ENCODE assay signal across 8 cellular contexts in genomic region chr11:75526192-75526541, GRCh38. TPM values are rescaled to one million over a fixed set of nuclear protein-coding genes. Genes with fewer than 3 reads are reported as not detected.
DNase-seq lines count a peak whose midpoint lies in the region; ATAC-seq and TF ChIP-seq lines count a peak whose summit lies in the region.

No MANE protein-coding gene starts in this region.

- H3K27ac Mint-ChIP-seq in CD14-positive monocyte (peak overlapping the region in 4 of 7 donors; percentile 19 to 64 (median 44)), neural progenitor cell (no peak overlapping the region)
- H3K27ac Mint-ChIP-seq in effector memory CD8-positive, alpha-beta T cell: peak overlapping the region in 1 of 2 donors; percentile 15

- no peaks in the 10 kb centered on the region for H4K20me1 ChIP-seq in neural progenitor cell (ENCODE audit: low read depth)

- H3K27ac ChIP-seq in neural progenitor cell: no peak overlapping the region

- H3K4me2 ChIP-seq in neural progenitor cell: peak overlapping the region; percentile 97

- H3K4me3 ChIP-seq in NB4 (ENCODE audit: low read depth, low read length) (peak overlapping the region; percentile 66), neural progenitor cell (peak overlapping the region; percentile 94)

- H3K9me3 Mint-ChIP-seq in CD14-positive monocyte: peaks cover 0 to 5% (median 0%) of the 10 kb centered on the region in 7 donors
- no peaks in the 10 kb centered on the region for H3K9me3 Mint-ChIP-seq in effector memory CD8-positive, alpha-beta T cell
- no peaks in the 10 kb centered on the region for H3K9me3 Mint-ChIP-seq in neural progenitor cell

- peak overlapping the region; percentile 88 for H2AFZ ChIP-seq in neural progenitor cell (replicated peaks)

- H3K4me1 ChIP-seq in neural progenitor cell: peaks cover 18% of the 10 kb centered on the region

- TF ChIP-seq CTCF in CD14-positive monocyte (IDR thresholded peaks at IDR 0.05): no peak
- no peak for TF ChIP-seq CTCF in NB4 (IDR thresholded peaks at IDR 0.05; ENCODE audit: low read depth, low read length)
- no peak for TF ChIP-seq CTCF in neural progenitor cell (IDR thresholded peaks at IDR 0.05)

- no peaks in the 10 kb centered on the region for H3K9me3 ChIP-seq in neural progenitor cell (ENCODE audit: low read depth)

- H3K27me3 ChIP-seq in neural progenitor cell: peaks cover 25% of the 10 kb centered on the region

- intact Hi-C loops in CD14-positive monocyte (cut with micrococcal nuclease): no loop called here

- no peak for TF ChIP-seq POLR2A in NB4 (IDR thresholded peaks at IDR 0.05; ENCODE audit: extremely low read depth, insufficient read length)

- no peak for ATAC-seq in effector memory CD8-positive, alpha-beta T cell (replicated peaks)
- ATAC-seq in HG03520 (IDR thresholded peaks at IDR 0.05; ENCODE audit: unreplicated experiment): no peak

- DNase-seq in CD14-positive monocyte (ENCODE audit: low spot score) (no peak), NB4 (ENCODE audit: low read depth) (no peak), neural progenitor cell (ENCODE audit: low spot score) (no peak), ureter (ENCODE audit: low spot score) (no peak)
- no peak for DNase-seq in effector memory CD8-positive, alpha-beta T cell
- DNase-seq in effector CD4-positive, alpha-beta T cell: no peak
- no peak for DNase-seq in stimulated activated CD8-positive, alpha-beta memory T cell treated with anti-CD3 and anti-CD28 coated beads, Interleukin-4, amount 100 ng/mL, for 48 hours

- H3K4me3 Mint-ChIP-seq in CD14-positive monocyte (peak overlapping the region; percentile 82 to 83), neural progenitor cell (peak overlapping the region; percentile 94)
- H3K4me3 Mint-ChIP-seq in effector memory CD8-positive, alpha-beta T cell: peak overlapping the region; percentile 79 to 82

- peaks cover 4% of the 10 kb centered on the region for H3F3A ChIP-seq in neural progenitor cell (ENCODE audit: low read depth)

- H3K9ac ChIP-seq in neural progenitor cell: peak overlapping the region; percentile 1

- H3K36me3 ChIP-seq in neural progenitor cell: no peaks in the 10 kb centered on the region

- H3K4me1 Mint-ChIP-seq in CD14-positive monocyte (peaks cover 28% of the 10 kb centered on the region), neural progenitor cell (peaks cover 55% of the 10 kb centered on the region)
- H3K4me1 Mint-ChIP-seq in effector memory CD8-positive, alpha-beta T cell (ENCODE audit: low read depth in 2 of 2): peaks cover 31 to 38% of the 10 kb centered on the region in 2 donors

- H3K27me3 Mint-ChIP-seq in CD14-positive monocyte (ENCODE audit: low read depth in 3 of 3): peaks cover 17 to 36% (median 29%) of the 10 kb centered on the region in 3 donors
- H3K27me3 Mint-ChIP-seq in effector memory CD8-positive, alpha-beta T cell: no peaks in the 10 kb centered on the region
- peaks cover 29% of the 10 kb centered on the region for H3K27me3 Mint-ChIP-seq in neural progenitor cell (ENCODE audit: insufficient read depth, low read depth)

- peaks cover 0 to 3% of the 10 kb centered on the region in 2 donors for H3K36me3 Mint-ChIP-seq in CD14-positive monocyte
- H3K36me3 Mint-ChIP-seq in effector memory CD8-positive, alpha-beta T cell (ENCODE audit: insufficient read depth): no peaks in the 10 kb centered on the region
- H3K36me3 Mint-ChIP-seq in neural progenitor cell: no peaks in the 10 kb centered on the region

- peaks cover 30% of the 10 kb centered on the region for H3K79me2 ChIP-seq in neural progenitor cell (ENCODE audit: low read depth)

RNA-seq across cellular contexts. Expression of gene GDPD5, which starts 0.4 kb away (rescaled TPM):
- 1 to 10 TPM; 4.9 to 7.6 TPM for polyA plus RNA-seq in CD14-positive monocyte
- total RNA-seq in neural progenitor cell (ENCODE audit: low replicate concordance) (11.3 and 32.7 TPM in 2 replicates), ureter (14.9 TPM)

RNA-seq across cellular contexts. Expression of gene SERPINH1, which starts 35.9 kb away (rescaled TPM):
- 1 to 10 TPM; 1.6 to 2.1 TPM for polyA plus RNA-seq in CD14-positive monocyte
- total RNA-seq in neural progenitor cell (ENCODE audit: low replicate concordance): 219 and 589 TPM in 2 replicates
- total RNA-seq in ureter: 109 TPM
